In the genomic region with DNA sequence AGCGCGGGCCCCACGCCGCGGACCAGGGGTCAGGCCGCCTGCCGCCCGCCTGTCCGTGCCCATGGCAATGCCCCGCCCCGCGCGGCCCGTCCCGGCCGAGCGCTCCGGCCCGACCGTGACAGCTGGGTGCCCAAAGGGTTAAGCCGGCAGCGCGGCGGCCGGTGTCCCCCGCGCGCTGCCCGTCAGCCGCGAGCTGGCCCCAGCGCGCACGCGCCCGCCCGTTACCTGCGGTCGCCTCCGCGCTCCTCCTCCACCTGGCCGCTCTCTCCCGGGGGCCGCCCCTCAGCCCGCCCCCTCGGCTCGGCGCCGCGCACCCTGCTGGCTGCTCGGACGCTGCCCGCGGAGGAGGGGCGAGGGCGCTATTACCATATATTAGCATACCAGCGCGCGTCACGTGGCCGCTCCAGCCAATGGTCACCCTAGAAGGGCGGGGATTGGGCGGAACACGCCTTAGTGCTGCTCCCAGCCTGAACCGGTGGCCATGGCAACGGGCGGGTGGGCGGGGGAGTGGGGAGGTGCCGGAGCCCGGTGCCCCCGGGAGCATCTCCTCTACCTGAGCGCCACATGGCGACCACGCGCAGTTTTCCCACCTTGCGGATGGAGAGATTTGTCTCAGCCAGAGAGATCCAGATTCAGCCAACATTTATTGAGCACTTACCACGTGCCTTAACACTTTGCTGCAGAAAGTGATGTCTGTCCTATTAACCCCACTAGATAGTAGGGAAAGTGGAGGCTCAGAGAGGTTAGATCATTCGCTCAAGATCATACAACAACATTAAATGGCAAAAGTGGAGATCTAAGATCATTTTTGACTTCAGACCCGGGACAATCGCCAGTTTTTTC, we compare ENCODE assay signal across 1 cellular context.
TF ChIP-seq lines count a peak whose summit lies in the region.

TSS of gene PHC2 (minus strand) at position 345 of the 843 bp plus-strand sequence. CDS start 55,556 bp downstream, outside the sequence.

TF ChIP-seq in K562, 482 proteins besides CTCF, POLR2A, EP300 and RAD21 (continued from another document and continues in another):
- TF ChIP-seq, protein P1, sequence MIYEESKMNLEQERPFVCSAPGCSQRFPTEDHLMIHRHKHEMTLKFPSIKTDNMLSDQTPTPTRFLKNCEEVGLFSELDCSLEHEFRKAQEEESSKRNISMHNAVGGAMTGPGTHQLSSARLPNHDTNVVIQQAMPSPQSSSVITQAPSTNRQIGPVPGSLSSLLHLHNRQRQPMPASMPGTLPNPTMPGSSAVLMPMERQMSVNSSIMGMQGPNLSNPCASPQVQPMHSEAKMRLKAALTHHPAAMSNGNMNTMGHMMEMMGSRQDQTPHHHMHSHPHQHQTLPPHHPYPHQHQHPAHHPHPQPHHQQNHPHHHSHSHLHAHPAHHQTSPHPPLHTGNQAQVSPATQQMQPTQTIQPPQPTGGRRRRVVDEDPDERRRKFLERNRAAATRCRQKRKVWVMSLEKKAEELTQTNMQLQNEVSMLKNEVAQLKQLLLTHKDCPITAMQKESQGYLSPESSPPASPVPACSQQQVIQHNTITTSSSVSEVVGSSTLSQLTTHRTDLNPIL (CRISPR knock-in tag; IDR thresholded peaks at IDR 0.05): no peak
- TF ChIP-seq LARP7 (IDR thresholded peaks at IDR 0.05) (no peak), ZNF766 (CRISPR knock-in tag; conservative IDR thresholded peaks at IDR 0.05) (no peak), STAT5B (CRISPR knock-in tag; IDR thresholded peaks at IDR 0.05) (no peak), MTA3 (IDR thresholded peaks at IDR 0.05; ENCODE audit: borderline replicate concordance) (no peak), ATF7 (IDR thresholded peaks at IDR 0.05) (peak; percentile 23; the same call in 1 of the 2 replicates), NFIC (IDR thresholded peaks at IDR 0.05) (no peak), KAT2B (IDR thresholded peaks at IDR 0.05; ENCODE audit: low read depth, low read length) (no peak), HMGXB4 (CRISPR knock-in tag; IDR thresholded peaks at IDR 0.05) (no peak), SMC3 (conservative IDR thresholded peaks at IDR 0.05; ENCODE audit: insufficient read depth, low read depth, low read length) (no peak), BCOR (IDR thresholded peaks at IDR 0.05) (no peak), PRDM10 (IDR thresholded peaks at IDR 0.05; ENCODE audit: partially characterized antibody) (no peak), PHF8 (IDR thresholded peaks at IDR 0.05; ENCODE audit: borderline replicate concordance, low read length) (no peak; the same call in 1 of the 2 replicates), PTRF (tag; IDR thresholded peaks at IDR 0.05) (no peak), C11orf30 (IDR thresholded peaks at IDR 0.05; ENCODE audit: low read depth) (no peak), SIX5 (IDR thresholded peaks at IDR 0.05; ENCODE audit: borderline replicate concordance in 1 of 2, insufficient read depth in 1 of 2, low read depth in 1 of 2, low read length in 2 of 2) (no peak), TFE3 (CRISPR knock-in tag; IDR thresholded peaks at IDR 0.05) (peak; percentile 80), CXXC5 (CRISPR knock-in tag; IDR thresholded peaks at IDR 0.05) (peak; percentile 81), ZFP91 (CRISPR knock-in tag; IDR thresholded peaks at IDR 0.05) (no peak)
- TF ChIP-seq, protein P2, sequence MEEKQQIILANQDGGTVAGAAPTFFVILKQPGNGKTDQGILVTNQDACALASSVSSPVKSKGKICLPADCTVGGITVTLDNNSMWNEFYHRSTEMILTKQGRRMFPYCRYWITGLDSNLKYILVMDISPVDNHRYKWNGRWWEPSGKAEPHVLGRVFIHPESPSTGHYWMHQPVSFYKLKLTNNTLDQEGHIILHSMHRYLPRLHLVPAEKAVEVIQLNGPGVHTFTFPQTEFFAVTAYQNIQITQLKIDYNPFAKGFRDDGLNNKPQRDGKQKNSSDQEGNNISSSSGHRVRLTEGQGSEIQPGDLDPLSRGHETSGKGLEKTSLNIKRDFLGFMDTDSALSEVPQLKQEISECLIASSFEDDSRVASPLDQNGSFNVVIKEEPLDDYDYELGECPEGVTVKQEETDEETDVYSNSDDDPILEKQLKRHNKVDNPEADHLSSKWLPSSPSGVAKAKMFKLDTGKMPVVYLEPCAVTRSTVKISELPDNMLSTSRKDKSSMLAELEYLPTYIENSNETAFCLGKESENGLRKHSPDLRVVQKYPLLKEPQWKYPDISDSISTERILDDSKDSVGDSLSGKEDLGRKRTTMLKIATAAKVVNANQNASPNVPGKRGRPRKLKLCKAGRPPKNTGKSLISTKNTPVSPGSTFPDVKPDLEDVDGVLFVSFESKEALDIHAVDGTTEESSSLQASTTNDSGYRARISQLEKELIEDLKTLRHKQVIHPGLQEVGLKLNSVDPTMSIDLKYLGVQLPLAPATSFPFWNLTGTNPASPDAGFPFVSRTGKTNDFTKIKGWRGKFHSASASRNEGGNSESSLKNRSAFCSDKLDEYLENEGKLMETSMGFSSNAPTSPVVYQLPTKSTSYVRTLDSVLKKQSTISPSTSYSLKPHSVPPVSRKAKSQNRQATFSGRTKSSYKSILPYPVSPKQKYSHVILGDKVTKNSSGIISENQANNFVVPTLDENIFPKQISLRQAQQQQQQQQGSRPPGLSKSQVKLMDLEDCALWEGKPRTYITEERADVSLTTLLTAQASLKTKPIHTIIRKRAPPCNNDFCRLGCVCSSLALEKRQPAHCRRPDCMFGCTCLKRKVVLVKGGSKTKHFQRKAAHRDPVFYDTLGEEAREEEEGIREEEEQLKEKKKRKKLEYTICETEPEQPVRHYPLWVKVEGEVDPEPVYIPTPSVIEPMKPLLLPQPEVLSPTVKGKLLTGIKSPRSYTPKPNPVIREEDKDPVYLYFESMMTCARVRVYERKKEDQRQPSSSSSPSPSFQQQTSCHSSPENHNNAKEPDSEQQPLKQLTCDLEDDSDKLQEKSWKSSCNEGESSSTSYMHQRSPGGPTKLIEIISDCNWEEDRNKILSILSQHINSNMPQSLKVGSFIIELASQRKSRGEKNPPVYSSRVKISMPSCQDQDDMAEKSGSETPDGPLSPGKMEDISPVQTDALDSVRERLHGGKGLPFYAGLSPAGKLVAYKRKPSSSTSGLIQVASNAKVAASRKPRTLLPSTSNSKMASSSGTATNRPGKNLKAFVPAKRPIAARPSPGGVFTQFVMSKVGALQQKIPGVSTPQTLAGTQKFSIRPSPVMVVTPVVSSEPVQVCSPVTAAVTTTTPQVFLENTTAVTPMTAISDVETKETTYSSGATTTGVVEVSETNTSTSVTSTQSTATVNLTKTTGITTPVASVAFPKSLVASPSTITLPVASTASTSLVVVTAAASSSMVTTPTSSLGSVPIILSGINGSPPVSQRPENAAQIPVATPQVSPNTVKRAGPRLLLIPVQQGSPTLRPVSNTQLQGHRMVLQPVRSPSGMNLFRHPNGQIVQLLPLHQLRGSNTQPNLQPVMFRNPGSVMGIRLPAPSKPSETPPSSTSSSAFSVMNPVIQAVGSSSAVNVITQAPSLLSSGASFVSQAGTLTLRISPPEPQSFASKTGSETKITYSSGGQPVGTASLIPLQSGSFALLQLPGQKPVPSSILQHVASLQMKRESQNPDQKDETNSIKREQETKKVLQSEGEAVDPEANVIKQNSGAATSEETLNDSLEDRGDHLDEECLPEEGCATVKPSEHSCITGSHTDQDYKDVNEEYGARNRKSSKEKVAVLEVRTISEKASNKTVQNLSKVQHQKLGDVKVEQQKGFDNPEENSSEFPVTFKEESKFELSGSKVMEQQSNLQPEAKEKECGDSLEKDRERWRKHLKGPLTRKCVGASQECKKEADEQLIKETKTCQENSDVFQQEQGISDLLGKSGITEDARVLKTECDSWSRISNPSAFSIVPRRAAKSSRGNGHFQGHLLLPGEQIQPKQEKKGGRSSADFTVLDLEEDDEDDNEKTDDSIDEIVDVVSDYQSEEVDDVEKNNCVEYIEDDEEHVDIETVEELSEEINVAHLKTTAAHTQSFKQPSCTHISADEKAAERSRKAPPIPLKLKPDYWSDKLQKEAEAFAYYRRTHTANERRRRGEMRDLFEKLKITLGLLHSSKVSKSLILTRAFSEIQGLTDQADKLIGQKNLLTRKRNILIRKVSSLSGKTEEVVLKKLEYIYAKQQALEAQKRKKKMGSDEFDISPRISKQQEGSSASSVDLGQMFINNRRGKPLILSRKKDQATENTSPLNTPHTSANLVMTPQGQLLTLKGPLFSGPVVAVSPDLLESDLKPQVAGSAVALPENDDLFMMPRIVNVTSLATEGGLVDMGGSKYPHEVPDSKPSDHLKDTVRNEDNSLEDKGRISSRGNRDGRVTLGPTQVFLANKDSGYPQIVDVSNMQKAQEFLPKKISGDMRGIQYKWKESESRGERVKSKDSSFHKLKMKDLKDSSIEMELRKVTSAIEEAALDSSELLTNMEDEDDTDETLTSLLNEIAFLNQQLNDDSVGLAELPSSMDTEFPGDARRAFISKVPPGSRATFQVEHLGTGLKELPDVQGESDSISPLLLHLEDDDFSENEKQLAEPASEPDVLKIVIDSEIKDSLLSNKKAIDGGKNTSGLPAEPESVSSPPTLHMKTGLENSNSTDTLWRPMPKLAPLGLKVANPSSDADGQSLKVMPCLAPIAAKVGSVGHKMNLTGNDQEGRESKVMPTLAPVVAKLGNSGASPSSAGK (IDR thresholded peaks at IDR 0.05): peak; percentile 34; the same call in 1 of the 2 replicates
